ENCODE assay signal across 14 cellular contexts in the genomic region with DNA sequence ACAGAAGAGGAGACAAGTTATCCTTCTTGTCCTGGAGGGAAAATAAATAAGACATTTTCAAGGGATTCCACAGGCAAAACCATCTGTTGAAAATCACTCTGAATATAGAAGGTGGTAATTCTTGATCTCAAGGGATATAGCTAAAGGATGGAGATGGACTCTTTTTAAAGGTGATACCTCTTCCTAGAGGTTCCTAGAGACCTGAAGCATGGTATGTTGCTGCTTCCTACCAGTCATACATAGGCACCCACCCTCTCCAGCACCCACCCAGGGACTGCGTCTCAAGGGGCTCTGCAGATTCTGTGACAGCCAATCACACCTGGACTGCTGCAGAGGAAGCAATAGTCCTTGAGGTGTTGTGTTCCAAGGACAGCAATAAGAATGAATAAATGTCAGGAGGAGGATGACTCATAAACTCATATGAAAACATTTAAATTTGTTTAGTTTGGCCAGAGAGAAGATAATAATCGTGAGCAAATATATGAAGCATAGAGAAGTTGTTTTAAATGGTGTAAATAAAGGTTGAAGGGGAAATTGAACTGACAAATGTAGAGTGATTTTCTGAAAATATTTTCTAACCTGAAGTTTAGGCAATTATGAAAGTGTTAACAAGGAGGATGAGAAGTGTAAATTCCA.
DNase-seq lines count a peak whose midpoint lies in the region; ATAC-seq, FAIRE-seq and TF ChIP-seq lines count a peak whose summit lies in the region.
"Had no signal": no experiment of that assay in that cellular context is flagged by ENCODE, and none has a peak within 500 bp of the region (broad histone marks: within the 10 kb centered on the region; RNA-seq: fewer than 3 reads in every experiment).

No MANE protein-coding gene starts in this region.

- H4K8ac ChIP-seq in neuronal stem cell (ENCODE audit: low read depth, low read length) = no peak overlapping the region

- no peak overlapping the region for H3K14ac ChIP-seq in neuronal stem cell (ENCODE audit: low read length)

- 23 to 68% methylated on average over 2 of the region's 2 CpGs for WGBS in sigmoid colon, 2 donors
- WGBS in neuronal stem cell (ENCODE audit: extremely low coverage in 2 of 2, insufficient read length in 2 of 2, insufficient replicate concordance in 1 of 2), 2 donors = 100% methylated on average over 1 of the region's 2 CpGs; no CpG with 5 or more reads in 1 of the 2 donors

- H2BK12ac ChIP-seq in neuronal stem cell (ENCODE audit: low read length) = no peak overlapping the region

- no peaks in the 10 kb centered on the region for H3K9me1 ChIP-seq in endothelial cell of umbilical vein (replicated peaks; ENCODE audit: control insufficient read depth, extremely low read depth, insufficient read depth, low read length)

- H3K79me2 ChIP-seq in endothelial cell of umbilical vein (ENCODE audit: control insufficient read depth, insufficient read depth, low read length) = no peaks in the 10 kb centered on the region

- H3K18ac ChIP-seq in neuronal stem cell (ENCODE audit: low read length) = no peak overlapping the region

- peak overlapping the region; percentile 80 for H3K27ac Mint-ChIP-seq in osteocyte (ENCODE audit: unreplicated experiment)
- H3K27ac Mint-ChIP-seq: activated CD4-positive, alpha-beta T cell treated with anti-CD3 and anti-CD28 coated beads, Interleukin-2, amount 10 ng/mL, durations not matched to agents 7 days and 5 days; naive B cell had no signal

- H3K36me3 ChIP-seq in endothelial cell of umbilical vein (ENCODE audit: control insufficient read depth in 2 of 2, extremely low read depth in 1 of 2, insufficient read depth in 2 of 2, low read length in 2 of 2) (no peaks in the 10 kb centered on the region), sigmoid colon (no peaks in the 10 kb centered on the region), neuronal stem cell (replicated peaks in 1 of 2; ENCODE audit: control insufficient read depth in 2 of 2, insufficient read depth in 2 of 2, low read length in 2 of 2) (no peaks in the 10 kb centered on the region)
- H3K36me3 ChIP-seq: gastrocnemius medialis, tibial nerve had no signal

- no peaks in the 10 kb centered on the region for H4K20me1 ChIP-seq in endothelial cell of umbilical vein (replicated peaks; ENCODE audit: control insufficient read depth, extremely low read depth, insufficient read depth, low read length)

- H3K27me3 ChIP-seq in endothelial cell of umbilical vein (ENCODE audit: control insufficient read depth in 2 of 2, insufficient read depth in 2 of 2, low read length in 2 of 2) = no peaks in the 10 kb centered on the region
- no peaks in the 10 kb centered on the region for H3K27me3 ChIP-seq in sigmoid colon
- no peaks in the 10 kb centered on the region for H3K27me3 ChIP-seq in neuronal stem cell (ENCODE audit: control insufficient read depth in 3 of 3, insufficient read depth in 3 of 3, low read depth in 1 of 3, low read length in 3 of 3)
- H3K27me3 ChIP-seq: gastrocnemius medialis, tibial nerve had no signal

- no peak overlapping the region for H3K9ac ChIP-seq in endothelial cell of umbilical vein (replicated peaks; ENCODE audit: extremely low read depth, insufficient read depth, low read length)
- no peak overlapping the region for H3K9ac ChIP-seq in neuronal stem cell (ENCODE audit: low read depth, low read length, poor library complexity)

- peaks cover 4% of the 10 kb centered on the region for H3K9me3 Mint-ChIP-seq in osteocyte (ENCODE audit: unreplicated experiment)

- H3K4me3 Mint-ChIP-seq in osteocyte (ENCODE audit: unreplicated experiment) = no peak overlapping the region
- H3K4me3 Mint-ChIP-seq: activated CD4-positive, alpha-beta T cell treated with anti-CD3 and anti-CD28 coated beads, Interleukin-2, amount 10 ng/mL, durations not matched to agents 7 days and 5 days had no signal

- peaks cover 26% of the 10 kb centered on the region for H3K4me1 Mint-ChIP-seq in osteocyte (ENCODE audit: unreplicated experiment)
- H3K4me1 Mint-ChIP-seq: naive B cell had no signal

- H3K9me3 ChIP-seq in endothelial cell of umbilical vein (replicated peaks; ENCODE audit: control insufficient read depth, insufficient read depth, low read length) = peaks cover 1% of the 10 kb centered on the region
- H3K9me3 ChIP-seq in sigmoid colon = no peaks in the 10 kb centered on the region
- peaks cover 0 to 4% of the 10 kb centered on the region in 2 donors for H3K9me3 ChIP-seq in neuronal stem cell (replicated peaks in 1 of 2; ENCODE audit: control insufficient read depth in 2 of 2, insufficient read depth in 1 of 2, low read depth in 1 of 2, low read length in 2 of 2)
- H3K9me3 ChIP-seq: Caco-2, gastrocnemius medialis had no signal

- no peaks in the 10 kb centered on the region for H3K27me3 Mint-ChIP-seq in osteocyte (ENCODE audit: unreplicated experiment)
- H3K27me3 Mint-ChIP-seq: activated CD4-positive, alpha-beta T cell treated with anti-CD3 and anti-CD28 coated beads, Interleukin-2, amount 10 ng/mL, durations not matched to agents 7 days and 5 days had no signal

- no peaks in the 10 kb centered on the region for H3K36me3 Mint-ChIP-seq in osteocyte (ENCODE audit: unreplicated experiment)

- no peak overlapping the region for H4K91ac ChIP-seq in neuronal stem cell (ENCODE audit: low read depth, low read length, poor library complexity)

- FAIRE-seq in endothelial cell of umbilical vein (lab: Jason Lieb, UNC) = peak; percentile 35
- FAIRE-seq: colon had no signal

- H3K79me1 ChIP-seq in neuronal stem cell (ENCODE audit: low read depth, low read length) = no peaks in the 10 kb centered on the region

- H3K4me3 ChIP-seq in endothelial cell of umbilical vein (replicated peaks in 1 of 3; ENCODE audit: insufficient read depth in 1 of 3, low read depth in 1 of 3, low read length in 3 of 3) (no peak overlapping the region), sigmoid colon (no peak overlapping the region), neuronal stem cell (ENCODE audit: low read length in 2 of 2) (no peak overlapping the region)
- H3K4me3 ChIP-seq: gastrocnemius medialis, tibial nerve had no signal

- TF ChIP-seq EP300 in sigmoid colon (IDR thresholded peaks at IDR 0.05) = no peak

- H2BK120ac ChIP-seq in neuronal stem cell (ENCODE audit: low read depth, low read length) = no peak overlapping the region

- TF ChIP-seq CTCF in endothelial cell of umbilical vein (IDR thresholded peaks at IDR 0.05; ENCODE audit: extremely low read depth in 1 of 2, insufficient read depth in 1 of 2, low read depth in 1 of 2, low read length in 2 of 2) (no peak), osteocyte (IDR thresholded peaks at IDR 0.05) (no peak), sigmoid colon (IDR thresholded peaks at IDR 0.05) (no peak)

- TF ChIP-seq POLR2A in endothelial cell of umbilical vein (IDR thresholded peaks at IDR 0.05; ENCODE audit: low read depth, low read length) (no peak), sigmoid colon (IDR thresholded peaks at IDR 0.05) (no peak)

- intact Hi-C loops in endothelial cell of umbilical vein (cut with micrococcal nuclease) = loop anchor here (1.0 kb wide), 1 partner anchor 118 kb away; no protein-coding TSS in a partner anchor
- intact Hi-C loops in sigmoid colon (cut with DNase I) = no loop called here

- H3K23ac ChIP-seq in neuronal stem cell (ENCODE audit: low read depth, low read length, poor library complexity) = no peak overlapping the region

- H2AFZ ChIP-seq in endothelial cell of umbilical vein (ENCODE audit: low read depth, low read length) = no peak overlapping the region
- H2AFZ ChIP-seq in neuronal stem cell (ENCODE audit: low read length) = no peak overlapping the region

- H3K4me1 ChIP-seq in endothelial cell of umbilical vein (ENCODE audit: control insufficient read depth, extremely low read depth, insufficient read depth, low read length) (peaks cover 18% of the 10 kb centered on the region), sigmoid colon (peaks cover 0 to 4% (median 0%) of the 10 kb centered on the region in 4 donors), neuronal stem cell (ENCODE audit: control insufficient read depth in 2 of 2, insufficient read depth in 1 of 2, low read depth in 1 of 2, low read length in 2 of 2) (peaks cover 0 to 1% of the 10 kb centered on the region in 2 donors)
- H3K4me1 ChIP-seq: Caco-2, gastrocnemius medialis had no signal

- H3K27ac ChIP-seq in endothelial cell of umbilical vein (ENCODE audit: insufficient read depth, low read depth, low read length) (no peak overlapping the region), sigmoid colon (no peak overlapping the region), neuronal stem cell (replicated peaks; ENCODE audit: low read length) (no peak overlapping the region)
- H3K27ac ChIP-seq: gastrocnemius medialis had no signal

- H3K4me2 ChIP-seq in endothelial cell of umbilical vein (ENCODE audit: insufficient read depth, low read length) (peak overlapping the region; percentile 16), neuronal stem cell (ENCODE audit: insufficient read depth, low read length, poor library complexity, severe bottlenecking) (no peak overlapping the region)

- no peak overlapping the region for H2BK15ac ChIP-seq in neuronal stem cell (ENCODE audit: low read length)

- CTCF ChIA-PET in endothelial cell of umbilical vein (lab: Charles Lee) = interaction anchor here (0.6 to 4.4 kb wide), 40 partner anchors 8 to 1244 kb away, joined by 3 to 56 read pairs (median 5); a partner anchor contains a TSS

- ATAC-seq in HG03469 (IDR thresholded peaks at IDR 0.05; ENCODE audit: unreplicated experiment) = no peak

- POLR2A ChIA-PET in endothelial cell of umbilical vein (lab: Charles Lee) = no interaction called here

- BruUV-seq in endothelial cell of umbilical vein (replicated peaks; lab: Mats Ljungman, UMichigan) = no TSS peak

- H2BK5ac ChIP-seq in neuronal stem cell (ENCODE audit: low read length) = no peak overlapping the region

- dilution Hi-C loops in endothelial cell of umbilical vein (cut with MboI; ENCODE audit: extremely low pct_ligation_motif_present, low sequenced_read_pairs) = no loop called here

- H2AK5ac ChIP-seq in neuronal stem cell (ENCODE audit: low read depth, low read length) = no peak overlapping the region

- no peak overlapping the region for H3K4ac ChIP-seq in neuronal stem cell (ENCODE audit: low read length)

- peak; percentile 14 for DNase-seq in NCI-H2171 treated with DMSO at 0.1 percent for 48 hours (lab: John Stamatoyannopoulos, UW)
- no peak for DNase-seq in NCI-H2171 (lab: John Stamatoyannopoulos, UW)
- DNase-seq in RPMI7951 (ENCODE audit: low read depth) = peak; percentile 13
- DNase-seq in endothelial cell of umbilical vein (ENCODE audit: low read depth, low spot score) = peak; percentile 65
- DNase-seq in osteocyte (ENCODE audit: extremely low spot score, unreplicated experiment) = no peak
- no peak for DNase-seq in sigmoid colon
- no peak for DNase-seq in neuronal stem cell (ENCODE audit: low spot score)

TF ChIP-seq in endothelial cell of umbilical vein, 7 proteins besides CTCF, POLR2A, EP300 and RAD21 (continues in another document):
- TF ChIP-seq EZH2 (IDR thresholded peaks at IDR 0.05; ENCODE audit: borderline replicate concordance, low read depth, low read length, severe bottlenecking) = no peak
- TF ChIP-seq MYC (IDR thresholded peaks at IDR 0.05; ENCODE audit: low read depth, low read length) = no peak
- peak; percentile 64 for TF ChIP-seq JUN (IDR thresholded peaks at IDR 0.05; ENCODE audit: borderline replicate concordance, insufficient read depth, insufficient read length, low read depth)

Comparison
In these comparisons a context has a peak if more than half of its experiments do, and no peak if none do; other contexts are left out.
1. DNase-seq: peak in NCI-H2171 treated with DMSO at 0.1 percent for 48 hours (single experiment), RPMI7951 (single experiment) and endothelial cell of umbilical vein (single experiment); none in NCI-H2171 (single experiment), osteocyte (single experiment), sigmoid colon (single experiment) and neuronal stem cell (single experiment).